In genomic region chr14:79581912-79582576, GRCh38 we compare ENCODE assay signal across 18 cellular contexts.
DNase-seq lines count a peak whose midpoint lies in the region; TF ChIP-seq lines count a peak whose summit lies in the region.
"Had no signal": no experiment of that assay in that cellular context is flagged by ENCODE, and none has a peak within 500 bp of the region (broad histone marks: within the 10 kb centered on the region; RNA-seq: fewer than 3 reads in every experiment).

No MANE protein-coding gene starts in this region.

- H3K18ac ChIP-seq in mesenchymal stem cell (ENCODE audit: low read depth in 1 of 2, low read length in 2 of 2) = no peak overlapping the region

- peaks cover 12% of the 10 kb centered on the region for H3K4me1 ChIP-seq in mesenchymal stem cell (ENCODE audit: control insufficient read depth, insufficient read depth, low read depth, low read length)
- H3K4me1 ChIP-seq in effector memory CD4-positive, alpha-beta T cell (ENCODE audit: control insufficient read depth, insufficient read depth, low read length, poor library complexity, severe bottlenecking) = no peaks in the 10 kb centered on the region
- H3K4me1 ChIP-seq: testis had no signal

- no peak overlapping the region for H4K91ac ChIP-seq in mesenchymal stem cell (ENCODE audit: low read length)

- no peaks in the 10 kb centered on the region for H3K79me1 ChIP-seq in mesenchymal stem cell (replicated peaks; ENCODE audit: low read length, poor library complexity, severe bottlenecking)

- H4K8ac ChIP-seq in mesenchymal stem cell (ENCODE audit: low read length) = no peak overlapping the region

- H3K4me2 ChIP-seq in mesenchymal stem cell (ENCODE audit: low read length, poor library complexity, severe bottlenecking) = no peak overlapping the region

- no peaks in the 10 kb centered on the region for H3K27me3 ChIP-seq in mesenchymal stem cell (ENCODE audit: control insufficient read depth in 1 of 2, insufficient read depth in 1 of 2, low read length in 2 of 2)
- H3K27me3 ChIP-seq in effector memory CD4-positive, alpha-beta T cell (replicated peaks; ENCODE audit: control insufficient read depth, insufficient read depth, low read length, poor library complexity, severe bottlenecking) = no peaks in the 10 kb centered on the region
- H3K27me3 ChIP-seq: testis had no signal

- no peak overlapping the region for H2BK15ac ChIP-seq in mesenchymal stem cell (ENCODE audit: low read depth, poor library complexity, severe bottlenecking)

- H2BK12ac ChIP-seq in mesenchymal stem cell (ENCODE audit: low read length in 2 of 2) = no peak overlapping the region

- no peak overlapping the region for H3K4ac ChIP-seq in mesenchymal stem cell (ENCODE audit: low read depth in 1 of 2, low read length in 2 of 2)

- peak overlapping the region; percentile 81 for H2BK5ac ChIP-seq in mesenchymal stem cell (ENCODE audit: low read depth, low read length, poor library complexity, severe bottlenecking)

- H3K4me3 ChIP-seq in AG10803 (ENCODE audit: low read length) = no peak overlapping the region
- H3K4me3 ChIP-seq in choroid plexus epithelial cell (ENCODE audit: low read depth, low read length) = no peak overlapping the region
- H3K4me3 ChIP-seq in mesenchymal stem cell (ENCODE audit: insufficient read depth in 1 of 2, low read depth in 1 of 2, low read length in 2 of 2) = no peak overlapping the region
- H3K4me3 ChIP-seq in effector memory CD4-positive, alpha-beta T cell (ENCODE audit: insufficient read depth, low read depth, low read length, poor library complexity, severe bottlenecking) = no peak overlapping the region
- H3K4me3 ChIP-seq: lung, testis had no signal

- H3K9me3 ChIP-seq in mesenchymal stem cell (ENCODE audit: control insufficient read depth, low read length) = no peaks in the 10 kb centered on the region
- no peaks in the 10 kb centered on the region for H3K9me3 ChIP-seq in effector memory CD4-positive, alpha-beta T cell (ENCODE audit: control insufficient read depth, low read length)
- H3K9me3 ChIP-seq: testis had no signal

- DNase-seq in AG10803 (ENCODE audit: low read depth) (peak; percentile 15), NCI-H460 (ENCODE audit: extremely low read depth, low read depth) (peak; percentile 32), choroid plexus epithelial cell (ENCODE audit: low read depth) (peak; percentile 64), mesenchymal stem cell (peak; percentile 44), COLO829 (ENCODE audit: low spot score) (no peak), NCI-H146 treated with DMSO at 0.1 percent for 48 hours (lab: John Stamatoyannopoulos, UW; ENCODE audit: unreplicated experiment) (no peak)
- DNase-seq in activated CD4-positive, alpha-beta T cell treated with anti-CD3 and anti-CD28 coated beads for 1 hour = no peak
- no peak for DNase-seq in effector memory CD4-positive, alpha-beta T cell
- DNase-seq: activated CD4-positive, alpha-beta memory T cell treated with anti-CD3 and anti-CD28 coated beads for 36 hours; activated naive CD4-positive, alpha-beta T cell treated with Interleukin-2 at 50 U/mL for 16 hours; anterior cingulate cortex; DND-41; KG1; NCI-H2029 treated with DMSO at 0.1 percent for 48 hours; NCI-H524 treated with DMSO at 0.1 percent for 48 hours; Right ventricle myocardium superior; testis had no signal

- TF ChIP-seq CTCF in AG10803 (conservative IDR thresholded peaks at IDR 0.05; ENCODE audit: low read length) (no peak), choroid plexus epithelial cell (conservative IDR thresholded peaks at IDR 0.05; ENCODE audit: low read depth, low read length) (no peak)

- no peak overlapping the region for H3K14ac ChIP-seq in mesenchymal stem cell (ENCODE audit: low read length in 2 of 2)

- H3K27ac ChIP-seq in mesenchymal stem cell (ENCODE audit: low read length, poor library complexity, severe bottlenecking) = peak overlapping the region; percentile 77
- H3K27ac ChIP-seq in effector memory CD4-positive, alpha-beta T cell (ENCODE audit: insufficient read depth, low read length, poor library complexity, severe bottlenecking) = no peak overlapping the region
- H3K27ac ChIP-seq: testis had no signal

- WGBS in mesenchymal stem cell = 26% methylated on average over 4 of the region's 4 CpGs

- no peak overlapping the region for H3K23ac ChIP-seq in mesenchymal stem cell (ENCODE audit: low read length in 2 of 2)

- H2BK120ac ChIP-seq in mesenchymal stem cell (ENCODE audit: low read depth, low read length) = no peak overlapping the region

- no peak overlapping the region for H2AFZ ChIP-seq in mesenchymal stem cell (ENCODE audit: low read depth, low read length)

- no peak overlapping the region for H3K9ac ChIP-seq in mesenchymal stem cell (ENCODE audit: low read length)

- peak overlapping the region; percentile 76 for H2AK5ac ChIP-seq in mesenchymal stem cell (ENCODE audit: low read length, severe bottlenecking)

- H3K36me3 ChIP-seq in mesenchymal stem cell (ENCODE audit: control insufficient read depth in 1 of 2, insufficient read depth in 2 of 2, low read depth in 1 of 2, low read length in 2 of 2) = no peaks in the 10 kb centered on the region
- H3K36me3 ChIP-seq in effector memory CD4-positive, alpha-beta T cell (ENCODE audit: control insufficient read depth, insufficient read depth, low read length) = no peaks in the 10 kb centered on the region

Comparison
In these comparisons a context has a peak if more than half of its experiments do, and no peak if none do; other contexts are left out.
1. DNase-seq: peak in AG10803 (single experiment), NCI-H460 (single experiment), choroid plexus epithelial cell (single experiment) and mesenchymal stem cell (single experiment); none in COLO829 (single experiment), NCI-H146 treated with DMSO at 0.1 percent for 48 hours (single experiment), activated CD4-positive, alpha-beta T cell treated with anti-CD3 and anti-CD28 coated beads for 1 hour (single experiment) and effector memory CD4-positive, alpha-beta T cell (0 of 3).